ENCODE assay signal across 12 cellular contexts in genomic region chr11:1765871-1766718, GRCh38. TPM values are rescaled to one million over a fixed set of nuclear protein-coding genes. Genes with fewer than 3 reads are reported as not detected.
A peak's percentile ranks its signal among the peaks of the same experiment; 100 is the strongest.
DNase-seq lines count a peak whose midpoint lies in the region; ATAC-seq and TF ChIP-seq lines count a peak whose summit lies in the region.
"Had no signal": no experiment of that assay in that cellular context is flagged by ENCODE, and none has a peak within 500 bp of the region (broad histone marks: within the 10 kb centered on the region; RNA-seq: fewer than 3 reads in every experiment).

No MANE protein-coding gene starts in this region.

- TF ChIP-seq POLR2A in prostate gland (IDR thresholded peaks at IDR 0.05), result no peak

- H3K4me1 ChIP-seq in RWPE2 (ENCODE audit: insufficient read depth, poor library complexity, severe bottlenecking) (peaks cover 15% of the 10 kb centered on the region), upper lobe of right lung (peaks cover 22% of the 10 kb centered on the region), prostate gland (replicated peaks) (peaks cover 4% of the 10 kb centered on the region)
- H3K4me1 ChIP-seq: BE2C had no signal

- DNase-seq in stimulated activated CD4-positive, alpha-beta T cell treated with anti-CD3 and anti-CD28 coated beads, Interleukin-4, amount 100 ng/mL, for 1 hour, result peak; percentile 1
- no peak for DNase-seq in stimulated activated CD4-positive, alpha-beta T cell treated with anti-CD3 and anti-CD28 coated beads, Interleukin-12 subunit alpha, Interleukin-12 subunit beta, amount 100 ng/mL, for 4 hours
- DNase-seq in RWPE2 (ENCODE audit: low spot score), result peak; percentile 40
- DNase-seq in iPS-NIHi7 (ENCODE audit: extremely low spot score), result peak; percentile 79
- peak; percentile 54 for DNase-seq in upper lobe of right lung
- DNase-seq in AML-193 (lab: John Stamatoyannopoulos, UW), result no peak
- DNase-seq in COR-L47 (lab: John Stamatoyannopoulos, UW), result no peak
- DNase-seq in prostate gland (ENCODE audit: low spot score), result no peak
- DNase-seq: activated CD8-positive, alpha-beta memory T cell treated with anti-CD3 and anti-CD28 coated beads, Interleukin-2, amount 50 U/mL, for 48 hours; BE2C; dermis blood vessel endothelial cell; NCI-H1694 treated with DMSO at 0.1 percent for 48 hours had no signal

- TF ChIP-seq CTCF in RWPE2 (IDR thresholded peaks at IDR 0.05; ENCODE audit: poor library complexity, severe bottlenecking) (no peak), upper lobe of right lung (IDR thresholded peaks at IDR 0.05) (no peak), prostate gland (IDR thresholded peaks at IDR 0.05) (no peak)

- intact Hi-C loops in upper lobe of right lung (cut with DNase I) (no loop called here), prostate gland (cut with DNase I) (loop anchor here (10.0 kb wide), 1 partner anchor 1119 kb away; the partner anchor contains the start of gene CDKN1C)

- H3K36me3 ChIP-seq in RWPE2 (ENCODE audit: low read depth) (peaks cover 11% of the 10 kb centered on the region), upper lobe of right lung (peaks cover 6% of the 10 kb centered on the region), prostate gland (no peaks in the 10 kb centered on the region)
- H3K36me3 ChIP-seq: BE2C had no signal

- ATAC-seq in RWPE2 (ENCODE audit: low read depth) (no peak), upper lobe of right lung (no peak)

- H3K27me3 ChIP-seq in RWPE2 (ENCODE audit: insufficient read depth, poor library complexity, severe bottlenecking), result no peaks in the 10 kb centered on the region
- H3K27me3 ChIP-seq in upper lobe of right lung, result no peaks in the 10 kb centered on the region
- H3K27me3 ChIP-seq in prostate gland (replicated peaks; ENCODE audit: insufficient read depth), result no peaks in the 10 kb centered on the region
- H3K27me3 ChIP-seq: BE2C had no signal

- H3K9me3 ChIP-seq in RWPE2 (ENCODE audit: severe bottlenecking), result no peaks in the 10 kb centered on the region
- H3K9me3 ChIP-seq in upper lobe of right lung, result no peaks in the 10 kb centered on the region
- H3K9me3 ChIP-seq in prostate gland, result no peaks in the 10 kb centered on the region
- H3K9me3 ChIP-seq: BE2C had no signal

- H3K4me3 ChIP-seq in RWPE2 (ENCODE audit: severe bottlenecking) (no peak overlapping the region), upper lobe of right lung (no peak overlapping the region), prostate gland (no peak overlapping the region)

- 90% methylated on average over 28 of the region's 28 CpGs for WGBS in prostate gland

- H3K27ac ChIP-seq in RWPE2 (ENCODE audit: poor library complexity, severe bottlenecking), result no peak overlapping the region
- H3K27ac ChIP-seq in upper lobe of right lung, result no peak overlapping the region
- no peak overlapping the region for H3K27ac ChIP-seq in prostate gland

RNA-seq across cellular contexts. Expression of gene CTSD, which starts 2.4 kb away (rescaled TPM):
- total RNA-seq in upper lobe of right lung, result 2,038 TPM
- total RNA-seq in prostate gland, result 100 to 1,000 TPM; 497 to 983 TPM

RNA-seq across cellular contexts. Expression of gene IFITM10, which starts 15.7 kb away (rescaled TPM):
- total RNA-seq in upper lobe of right lung (7.9 TPM), prostate gland (1 to 10 TPM; 2.6 to 3.1 TPM)

Comparison
In these comparisons a context has a peak if more than half of its experiments do, and no peak if none do; other contexts are left out.
1. DNase-seq: peak in stimulated activated CD4-positive, alpha-beta T cell treated with anti-CD3 and anti-CD28 coated beads, Interleukin-4, amount 100 ng/mL, for 1 hour (single experiment), RWPE2 (single experiment), iPS-NIHi7 (single experiment) and upper lobe of right lung (single experiment); none in stimulated activated CD4-positive, alpha-beta T cell treated with anti-CD3 and anti-CD28 coated beads, Interleukin-12 subunit alpha, Interleukin-12 subunit beta, amount 100 ng/mL, for 4 hours (single experiment), AML-193 (0 of 2), COR-L47 (single experiment) and prostate gland (single experiment).